Comparison of ENCODE assay signal across 8 cellular contexts in the genomic region with DNA sequence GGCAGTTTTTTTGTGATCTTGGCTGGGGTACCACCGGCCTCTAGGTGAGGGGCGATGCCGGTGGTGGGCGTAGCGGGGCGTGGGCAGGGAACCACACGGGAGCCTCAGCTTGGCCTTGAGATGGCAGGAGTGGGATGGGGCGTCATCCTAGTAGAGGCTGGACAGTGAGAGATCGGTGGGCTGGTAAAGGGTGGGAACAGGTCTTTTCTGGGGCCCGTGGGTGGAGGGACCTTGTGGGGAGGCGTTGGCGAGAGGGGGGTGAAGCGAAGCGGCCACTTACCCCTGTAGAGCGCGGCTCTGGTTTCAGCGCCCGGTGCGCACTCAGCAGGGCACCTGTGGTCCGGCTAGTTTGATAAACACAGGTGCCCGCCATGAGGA. TPM values are rescaled to one million over a fixed set of nuclear protein-coding genes. Genes with fewer than 3 reads are reported as not detected.
DNase-seq lines count a peak whose midpoint lies in the region; TF ChIP-seq lines count a peak whose summit lies in the region.

No MANE protein-coding gene starts in this region.

- intact Hi-C loops in activated T-helper 1 cell treated with anti-CD3 and anti-CD28 coated beads, Interleukin-12 subunit alpha, Interleukin-12 subunit beta, Interleukin-2, Interleukin-4 antibody, amounts not matched to agents 30 ng/mL and 10 ng/mL and 1 ng/mL, durations not matched to agents 14 hours and 24 hours and 36 hours (cut with micrococcal nuclease), result loop anchor here (1.0 kb wide), 1 partner anchor 12 kb away; the partner anchor contains the start of gene ITPR3
- intact Hi-C loops in testis (cut with DNase I; ENCODE audit: low total_unique reads), result no loop called here

- peaks cover 21% of the 10 kb centered on the region for H3K27me3 ChIP-seq in iPS-20b (ENCODE audit: insufficient read depth, low read length)
- no peaks in the 10 kb centered on the region for H3K27me3 ChIP-seq in testis

- H3K27me3 Mint-ChIP-seq in activated CD4-positive, alpha-beta T cell treated with anti-CD3 and anti-CD28 coated beads, Interleukin-2, amount 10 ng/mL, durations not matched to agents 7 days and 5 days, result no peaks in the 10 kb centered on the region
- H3K27me3 Mint-ChIP-seq in activated T-helper 1 cell treated with anti-CD3 and anti-CD28 coated beads, Interleukin-12 subunit alpha, Interleukin-12 subunit beta, Interleukin-2, Interleukin-4 antibody, amounts not matched to agents 30 ng/mL and 10 ng/mL and 1 ng/mL, durations not matched to agents 14 hours and 24 hours and 36 hours (ENCODE audit: insufficient read depth), result no peaks in the 10 kb centered on the region

- H3K4me1 ChIP-seq in iPS-20b (ENCODE audit: insufficient read depth, low read length), result peaks cover 31% of the 10 kb centered on the region
- peaks cover 41% of the 10 kb centered on the region for H3K4me1 ChIP-seq in testis

- POLR2A ChIA-PET in activated CD4-positive, alpha-beta T cell treated with anti-CD3 and anti-CD28 coated beads, Interleukin-2, amount 10 ng/mL, durations not matched to agents 7 days and 5 days (lab: Charles Lee), result no interaction called here

- H3K4me1 Mint-ChIP-seq in activated CD4-positive, alpha-beta T cell treated with anti-CD3 and anti-CD28 coated beads, Interleukin-2, amount 10 ng/mL, durations not matched to agents 7 days and 5 days, result peaks cover 76% of the 10 kb centered on the region
- peaks cover 65% of the 10 kb centered on the region for H3K4me1 Mint-ChIP-seq in activated T-helper 1 cell treated with anti-CD3 and anti-CD28 coated beads, Interleukin-12 subunit alpha, Interleukin-12 subunit beta, Interleukin-2, Interleukin-4 antibody, amounts not matched to agents 30 ng/mL and 10 ng/mL and 1 ng/mL, durations not matched to agents 14 hours and 24 hours and 36 hours (ENCODE audit: low read depth)

- TF ChIP-seq CTCF in testis (IDR thresholded peaks at IDR 0.05), result no peak

- H3K9me3 ChIP-seq in iPS-20b (ENCODE audit: insufficient read depth, low read depth, low read length), result no peaks in the 10 kb centered on the region
- no peaks in the 10 kb centered on the region for H3K9me3 ChIP-seq in testis

- H3K9ac ChIP-seq in iPS-20b (ENCODE audit: low read depth, low read length), result no peak overlapping the region

- CTCF ChIA-PET in activated CD4-positive, alpha-beta T cell treated with anti-CD3 and anti-CD28 coated beads, Interleukin-2, amount 10 ng/mL, durations not matched to agents 7 days and 5 days (lab: Charles Lee), result interaction anchor here (1.2 to 1.6 kb wide), 2 partner anchors 12 to 22 kb away, joined by 4 to 11 read pairs; partner anchors contain the start of gene ITPR3

- H3K36me3 ChIP-seq in iPS-20b (ENCODE audit: insufficient read depth, low read depth, low read length) (no peaks in the 10 kb centered on the region), testis (ENCODE audit: low read depth, missing control alignments) (no peaks in the 10 kb centered on the region)

- H3K36me3 Mint-ChIP-seq in activated CD4-positive, alpha-beta T cell treated with anti-CD3 and anti-CD28 coated beads, Interleukin-2, amount 10 ng/mL, durations not matched to agents 7 days and 5 days (ENCODE audit: low read depth), result peaks cover 25% of the 10 kb centered on the region
- H3K36me3 Mint-ChIP-seq in activated T-helper 1 cell treated with anti-CD3 and anti-CD28 coated beads, Interleukin-12 subunit alpha, Interleukin-12 subunit beta, Interleukin-2, Interleukin-4 antibody, amounts not matched to agents 30 ng/mL and 10 ng/mL and 1 ng/mL, durations not matched to agents 14 hours and 24 hours and 36 hours (ENCODE audit: low read depth), result peaks cover 19% of the 10 kb centered on the region

- H3K4me3 ChIP-seq in iPS-20b (ENCODE audit: low read length) (peak overlapping the region; percentile 69), testis (peak overlapping the region; percentile 47 to 55)

- no peak for TF ChIP-seq POLR2A in testis (IDR thresholded peaks at IDR 0.05)

- H3K27ac ChIP-seq in iPS-20b (ENCODE audit: low read length), result no peak overlapping the region
- H3K27ac ChIP-seq in testis, result peak overlapping the region; percentile 39 to 69

- H3K27ac Mint-ChIP-seq in activated CD4-positive, alpha-beta T cell treated with anti-CD3 and anti-CD28 coated beads, Interleukin-2, amount 10 ng/mL, durations not matched to agents 7 days and 5 days, result no peak overlapping the region
- H3K27ac Mint-ChIP-seq in activated T-helper 1 cell treated with anti-CD3 and anti-CD28 coated beads, Interleukin-12 subunit alpha, Interleukin-12 subunit beta, Interleukin-2, Interleukin-4 antibody, amounts not matched to agents 30 ng/mL and 10 ng/mL and 1 ng/mL, durations not matched to agents 14 hours and 24 hours and 36 hours, result peak overlapping the region; percentile 90

- peak overlapping the region; percentile 70 for H3K4me3 Mint-ChIP-seq in activated CD4-positive, alpha-beta T cell treated with anti-CD3 and anti-CD28 coated beads, Interleukin-2, amount 10 ng/mL, durations not matched to agents 7 days and 5 days
- peak overlapping the region; percentile 66 for H3K4me3 Mint-ChIP-seq in activated T-helper 1 cell treated with anti-CD3 and anti-CD28 coated beads, Interleukin-12 subunit alpha, Interleukin-12 subunit beta, Interleukin-2, Interleukin-4 antibody, amounts not matched to agents 30 ng/mL and 10 ng/mL and 1 ng/mL, durations not matched to agents 14 hours and 24 hours and 36 hours

- no peaks in the 10 kb centered on the region for H3K9me3 Mint-ChIP-seq in activated CD4-positive, alpha-beta T cell treated with anti-CD3 and anti-CD28 coated beads, Interleukin-2, amount 10 ng/mL, durations not matched to agents 7 days and 5 days
- H3K9me3 Mint-ChIP-seq in activated T-helper 1 cell treated with anti-CD3 and anti-CD28 coated beads, Interleukin-12 subunit alpha, Interleukin-12 subunit beta, Interleukin-2, Interleukin-4 antibody, amounts not matched to agents 30 ng/mL and 10 ng/mL and 1 ng/mL, durations not matched to agents 14 hours and 24 hours and 36 hours, result no peaks in the 10 kb centered on the region

- DNase-seq in activated CD4-positive, alpha-beta T cell treated with anti-CD3 and anti-CD28 coated beads, Interleukin-2, amount 10 ng/mL, durations not matched to agents 7 days and 5 days, result no peak
- DNase-seq in activated CD4-positive, alpha-beta T cell treated with anti-CD3 and anti-CD28 coated beads for 4 hours, result no peak
- DNase-seq in activated T-helper 1 cell treated with anti-CD3 and anti-CD28 coated beads, Interleukin-12 subunit alpha, Interleukin-12 subunit beta, Interleukin-2, Interleukin-4 antibody, amounts not matched to agents 30 ng/mL and 10 ng/mL and 1 ng/mL, durations not matched to agents 14 hours and 24 hours and 36 hours (ENCODE audit: low spot score), result no peak
- DNase-seq in testis (no peak), NCI-H2196 treated with DMSO at 0.1 percent for 48 hours (lab: John Stamatoyannopoulos, UW; ENCODE audit: unreplicated experiment) (no peak), NCI-H1436 (lab: John Stamatoyannopoulos, UW) (no peak), DMS 273 treated with DMSO at 0.1 percent for 48 hours (lab: John Stamatoyannopoulos, UW) (no peak)

- 29 to 43% methylated on average over 12 to 21 of the region's 21 CpGs for WGBS in testis, 2 donors

RNA-seq across cellular contexts. Expression of gene ITPR3, which starts 12.0 kb away (rescaled TPM):
- total RNA-seq in activated CD4-positive, alpha-beta T cell treated with anti-CD3 and anti-CD28 coated beads, Interleukin-2, amount 10 ng/mL, durations not matched to agents 7 days and 5 days, result 10 to 100 TPM; 64.2 to 65.8 TPM
- 42.7 and 42.9 TPM in 2 replicates for total RNA-seq in activated T-helper 1 cell treated with anti-CD3 and anti-CD28 coated beads, Interleukin-12 subunit alpha, Interleukin-12 subunit beta, Interleukin-2, Interleukin-4 antibody, amounts not matched to agents 30 ng/mL and 10 ng/mL and 1 ng/mL, durations not matched to agents 14 hours and 24 hours and 36 hours
- total RNA-seq in testis, result 100 to 1,000 TPM in 1 of 2 donors, 10 to 100 TPM in 1; 80.3 to 146 TPM
- polyA plus RNA-seq in testis (ENCODE audit: insufficient read depth, low read depth, low replicate concordance), result 58.2 TPM

RNA-seq across cellular contexts. Expression of gene BAK1, which starts 53.0 kb away (rescaled TPM):
- total RNA-seq in activated CD4-positive, alpha-beta T cell treated with anti-CD3 and anti-CD28 coated beads, Interleukin-2, amount 10 ng/mL, durations not matched to agents 7 days and 5 days, result 10 to 100 TPM; 69.2 to 77.6 TPM
- total RNA-seq in activated T-helper 1 cell treated with anti-CD3 and anti-CD28 coated beads, Interleukin-12 subunit alpha, Interleukin-12 subunit beta, Interleukin-2, Interleukin-4 antibody, amounts not matched to agents 30 ng/mL and 10 ng/mL and 1 ng/mL, durations not matched to agents 14 hours and 24 hours and 36 hours, result 67.0 and 67.9 TPM in 2 replicates
- total RNA-seq in testis, result 10 to 100 TPM; 13.1 to 14.8 TPM
- 17.3 TPM for polyA plus RNA-seq in testis (ENCODE audit: insufficient read depth, low read depth, low replicate concordance)
